ENCODE assay signal across 18 cellular contexts in the genomic region with DNA sequence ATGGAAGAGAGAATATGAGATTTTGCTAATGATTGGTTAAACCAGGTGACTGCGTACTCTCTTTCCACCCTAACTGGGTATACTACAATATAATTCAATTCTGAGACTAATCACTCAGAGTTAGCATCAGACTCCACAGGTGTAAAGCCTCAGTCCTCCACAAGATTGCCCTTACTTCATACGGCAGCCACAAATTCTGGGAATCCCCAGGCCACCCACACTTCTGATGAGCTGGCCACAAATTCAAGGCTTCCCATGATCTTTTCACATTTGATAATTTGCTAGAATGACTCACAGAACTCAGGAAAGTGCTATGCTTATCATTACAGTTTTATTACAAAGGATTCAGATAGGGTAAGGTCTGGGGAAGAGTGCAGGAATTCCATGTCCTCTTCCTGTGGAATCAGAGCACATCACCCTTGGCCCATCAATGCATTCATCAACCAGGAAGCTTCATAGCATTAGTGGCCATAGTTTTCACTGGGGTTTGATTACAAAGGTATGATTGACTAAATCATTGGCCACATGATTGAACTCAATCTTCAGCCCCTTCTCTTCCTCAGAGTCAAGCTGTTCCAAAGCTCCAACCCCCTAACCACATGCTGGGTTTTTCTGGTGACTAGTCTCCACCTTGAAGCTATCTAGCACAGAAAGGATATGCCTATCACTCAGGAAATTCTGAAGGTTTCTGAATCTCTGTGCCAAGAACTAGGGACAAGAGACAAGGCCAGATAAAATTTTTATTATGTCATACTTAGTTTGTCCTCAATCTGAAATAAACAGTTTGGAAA.
DNase-seq lines count a peak whose midpoint lies in the region; ATAC-seq and TF ChIP-seq lines count a peak whose summit lies in the region.
"Had no signal": no experiment of that assay in that cellular context is flagged by ENCODE, and none has a peak within 500 bp of the region (broad histone marks: within the 10 kb centered on the region; RNA-seq: fewer than 3 reads in every experiment).

No MANE protein-coding gene starts in this region.

- no peak overlapping the region for H3K4me3 Mint-ChIP-seq in activated T-cell treated with anti-CD3 and anti-CD28 coated beads, Interleukin-2, amount 50 U/mL, for 72 hours
- no peak overlapping the region for H3K4me3 Mint-ChIP-seq in osteocyte (ENCODE audit: unreplicated experiment)
- H3K4me3 Mint-ChIP-seq: endodermal cell; natural killer cell treated with Interleukin-12 subunit alpha and Interleukin-12 subunit beta and Interleukin-15 and Interleukin-18, amount 100 ng/mL, for 72 hours had no signal

- peak; percentile 13 to 20 (median 19) for DNase-seq in stimulated activated CD4-positive, alpha-beta T cell treated with anti-CD3 and anti-CD28 coated beads, Interleukin-12 subunit alpha, Interleukin-12 subunit beta, amount 100 ng/mL, for 48 hours (ENCODE audit: low read depth in 2 of 3, low spot score in 1 of 3)
- no peak for DNase-seq in stimulated activated CD4-positive, alpha-beta T cell treated with anti-CD3 and anti-CD28 coated beads, Interleukin-12 subunit alpha, Interleukin-12 subunit beta, amount 100 ng/mL, for 4 hours
- DNase-seq in activated T-cell treated with anti-CD3 and anti-CD28 coated beads, Interleukin-2, amount 50 U/mL, for 72 hours, result peak; percentile 12 to 28
- peak; percentile 2 for DNase-seq in non-pigmented ciliary epithelial cell (ENCODE audit: low read depth)
- DNase-seq in osteocyte (ENCODE audit: extremely low spot score, unreplicated experiment), result no peak
- no peak for DNase-seq in inferior parietal cortex (ENCODE audit: extremely low spot score)
- DNase-seq in SIG-M5 (lab: John Stamatoyannopoulos, UW), result no peak
- DNase-seq: anterior cingulate cortex, cerebellar nuclear complex, COR-L47, endodermal cell, hypothalamus, mesendoderm, NCI-H1436 treated with DMSO at 0.1 percent for 48 hours, T-cell had no signal

- peaks cover 56% of the 10 kb centered on the region for H3K4me1 Mint-ChIP-seq in activated T-cell treated with anti-CD3 and anti-CD28 coated beads, Interleukin-2, amount 50 U/mL, for 72 hours (ENCODE audit: low read depth)
- peaks cover 3% of the 10 kb centered on the region for H3K4me1 Mint-ChIP-seq in osteocyte (ENCODE audit: unreplicated experiment)
- H3K4me1 Mint-ChIP-seq: endodermal cell had no signal

- peaks cover 0 to 2% of the 10 kb centered on the region in 2 donors for H3K36me3 Mint-ChIP-seq in activated T-cell treated with anti-CD3 and anti-CD28 coated beads, Interleukin-2, amount 50 U/mL, for 72 hours (ENCODE audit: insufficient read depth in 2 of 2)
- H3K36me3 Mint-ChIP-seq in osteocyte (ENCODE audit: unreplicated experiment), result no peaks in the 10 kb centered on the region
- H3K36me3 Mint-ChIP-seq: natural killer cell treated with Interleukin-12 subunit alpha and Interleukin-12 subunit beta and Interleukin-15 and Interleukin-18, amount 100 ng/mL, for 72 hours had no signal

- no peak for TF ChIP-seq CTCF in osteocyte (IDR thresholded peaks at IDR 0.05)

- ATAC-seq in activated T-cell treated with anti-CD3 and anti-CD28 coated beads, Interleukin-2, amount 50 U/mL, for 72 hours (replicated peaks in 1 of 2), result peak; percentile 71 to 82
- no peak for ATAC-seq in GM19467 (IDR thresholded peaks at IDR 0.05; ENCODE audit: unreplicated experiment)
- ATAC-seq: natural killer cell treated with Interleukin-12 subunit alpha and Interleukin-12 subunit beta and Interleukin-15 and Interleukin-18, amount 100 ng/mL, for 72 hours; T-cell had no signal

- H3K27me3 Mint-ChIP-seq in activated T-cell treated with anti-CD3 and anti-CD28 coated beads, Interleukin-2, amount 50 U/mL, for 72 hours (ENCODE audit: low read depth), result no peaks in the 10 kb centered on the region
- peaks cover 8% of the 10 kb centered on the region for H3K27me3 Mint-ChIP-seq in osteocyte (ENCODE audit: unreplicated experiment)
- H3K27me3 Mint-ChIP-seq: T-cell had no signal

- no peak overlapping the region for H3K27ac Mint-ChIP-seq in activated T-cell treated with anti-CD3 and anti-CD28 coated beads, Interleukin-2, amount 50 U/mL, for 72 hours
- H3K27ac Mint-ChIP-seq in osteocyte (ENCODE audit: unreplicated experiment), result no peak overlapping the region
- H3K27ac Mint-ChIP-seq: endodermal cell; natural killer cell treated with Interleukin-12 subunit alpha and Interleukin-12 subunit beta and Interleukin-15 and Interleukin-18, amount 100 ng/mL, for 72 hours; progenitor cell of endocrine pancreas had no signal

- peaks cover 2 to 3% of the 10 kb centered on the region in 2 donors for H3K9me3 Mint-ChIP-seq in activated T-cell treated with anti-CD3 and anti-CD28 coated beads, Interleukin-2, amount 50 U/mL, for 72 hours
- H3K9me3 Mint-ChIP-seq in osteocyte (ENCODE audit: unreplicated experiment), result no peaks in the 10 kb centered on the region
- H3K9me3 Mint-ChIP-seq: endodermal cell; natural killer cell treated with Interleukin-12 subunit alpha and Interleukin-12 subunit beta and Interleukin-15 and Interleukin-18, amount 100 ng/mL, for 72 hours had no signal

Comparison
In these comparisons a context has a peak if more than half of its experiments do, and no peak if none do; other contexts are left out.
1. DNase-seq: peak in stimulated activated CD4-positive, alpha-beta T cell treated with anti-CD3 and anti-CD28 coated beads, Interleukin-12 subunit alpha, Interleukin-12 subunit beta, amount 100 ng/mL, for 48 hours (3 of 3), activated T-cell treated with anti-CD3 and anti-CD28 coated beads, Interleukin-2, amount 50 U/mL, for 72 hours (2 of 2) and non-pigmented ciliary epithelial cell (single experiment); none in stimulated activated CD4-positive, alpha-beta T cell treated with anti-CD3 and anti-CD28 coated beads, Interleukin-12 subunit alpha, Interleukin-12 subunit beta, amount 100 ng/mL, for 4 hours (single experiment), osteocyte (single experiment), inferior parietal cortex (single experiment) and SIG-M5 (single experiment).